Comparison of ENCODE assay signal across 9 cellular contexts in genomic region chr2:20661028-20661980, GRCh38. TPM values are rescaled to one million over a fixed set of nuclear protein-coding genes. Genes with fewer than 3 reads are reported as not detected.
DNase-seq lines count a peak whose midpoint lies in the region; ATAC-seq and TF ChIP-seq lines count a peak whose summit lies in the region.
"Had no signal": no experiment of that assay in that cellular context is flagged by ENCODE, and none has a peak within 500 bp of the region (broad histone marks: within the 10 kb centered on the region; RNA-seq: fewer than 3 reads in every experiment).

No MANE protein-coding gene starts in this region.

- peaks cover 19% of the 10 kb centered on the region for H3K4me1 ChIP-seq in body of pancreas

- H3K4me3 ChIP-seq in HFF-Myc (replicated peaks; ENCODE audit: low read depth, low read length), result no peak overlapping the region
- no peak overlapping the region for H3K4me3 ChIP-seq in body of pancreas
- H3K4me3 ChIP-seq: BLaER1 had no signal

- peak; percentile 78 for ATAC-seq in body of pancreas

- H3K36me3 ChIP-seq in body of pancreas (replicated peaks in 1 of 2; ENCODE audit: insufficient read depth in 1 of 2, low read depth in 2 of 2), result no peaks in the 10 kb centered on the region
- H3K36me3 ChIP-seq: BLaER1 had no signal

- H3K9me3 ChIP-seq in body of pancreas, result no peaks in the 10 kb centered on the region
- H3K9me3 ChIP-seq: BLaER1 had no signal

- no peak overlapping the region for H3K27ac ChIP-seq in body of pancreas
- H3K27ac ChIP-seq: BLaER1 had no signal

- TF ChIP-seq POLR2A in body of pancreas (IDR thresholded peaks at IDR 0.05), result no peak

- WGBS in body of pancreas, 2 donors, result 17% methylated on average over 7 to 9 of the region's 9 CpGs

- peak; percentile 52 for DNase-seq in NCI-H1436 (lab: John Stamatoyannopoulos, UW)
- DNase-seq in NCI-H1436 treated with DMSO at 0.1 percent for 48 hours (lab: John Stamatoyannopoulos, UW), result no peak
- peak; percentile 56 for DNase-seq in HFF-Myc (ENCODE audit: extremely low read depth, low read depth)
- DNase-seq in NCI-H1105 (lab: John Stamatoyannopoulos, UW), result peak; percentile 14
- peak; percentile 67 for DNase-seq in T1000 (lab: John Stamatoyannopoulos, UW)
- DNase-seq in body of pancreas, result peak; percentile 68 to 71 (median 69)
- DNase-seq in hypothalamus (lab: John Stamatoyannopoulos, UW), result peak in 33 of 51 donors; percentile 12 to 73 (median 39)
- peak; percentile 38 to 57 for DNase-seq in stimulated activated CD4-positive, alpha-beta T cell treated with anti-CD3 and anti-CD28 coated beads, Interleukin-12 subunit alpha, Interleukin-12 subunit beta, amount 100 ng/mL, for 24 hours (ENCODE audit: low read depth in 2 of 2)

- peak; percentile 96 for TF ChIP-seq CTCF in HFF-Myc (IDR thresholded peaks at IDR 0.05; ENCODE audit: low read depth, low read length, missing control alignments)
- peak; percentile 88 to 97 (median 93) for TF ChIP-seq CTCF in body of pancreas (IDR thresholded peaks at IDR 0.05)

- H3K27me3 ChIP-seq in body of pancreas, result peaks cover 0 to 7% of the 10 kb centered on the region in 2 donors

- intact Hi-C loops in body of pancreas (cut with DNase I), result loop anchor here (5.0 kb wide), 1 partner anchor 301 kb away; no protein-coding TSS in a partner anchor

RNA-seq across cellular contexts. Expression of gene GDF7, which starts 5.6 kb away (rescaled TPM):
- total RNA-seq in body of pancreas, result 1 to 10 TPM; 2.0 to 7.3 TPM

RNA-seq across cellular contexts. Expression of gene HS1BP3, which starts 10.4 kb away (rescaled TPM):
- total RNA-seq in body of pancreas, result 10 to 100 TPM; 21.1 to 23.1 TPM
